In the genomic region with DNA sequence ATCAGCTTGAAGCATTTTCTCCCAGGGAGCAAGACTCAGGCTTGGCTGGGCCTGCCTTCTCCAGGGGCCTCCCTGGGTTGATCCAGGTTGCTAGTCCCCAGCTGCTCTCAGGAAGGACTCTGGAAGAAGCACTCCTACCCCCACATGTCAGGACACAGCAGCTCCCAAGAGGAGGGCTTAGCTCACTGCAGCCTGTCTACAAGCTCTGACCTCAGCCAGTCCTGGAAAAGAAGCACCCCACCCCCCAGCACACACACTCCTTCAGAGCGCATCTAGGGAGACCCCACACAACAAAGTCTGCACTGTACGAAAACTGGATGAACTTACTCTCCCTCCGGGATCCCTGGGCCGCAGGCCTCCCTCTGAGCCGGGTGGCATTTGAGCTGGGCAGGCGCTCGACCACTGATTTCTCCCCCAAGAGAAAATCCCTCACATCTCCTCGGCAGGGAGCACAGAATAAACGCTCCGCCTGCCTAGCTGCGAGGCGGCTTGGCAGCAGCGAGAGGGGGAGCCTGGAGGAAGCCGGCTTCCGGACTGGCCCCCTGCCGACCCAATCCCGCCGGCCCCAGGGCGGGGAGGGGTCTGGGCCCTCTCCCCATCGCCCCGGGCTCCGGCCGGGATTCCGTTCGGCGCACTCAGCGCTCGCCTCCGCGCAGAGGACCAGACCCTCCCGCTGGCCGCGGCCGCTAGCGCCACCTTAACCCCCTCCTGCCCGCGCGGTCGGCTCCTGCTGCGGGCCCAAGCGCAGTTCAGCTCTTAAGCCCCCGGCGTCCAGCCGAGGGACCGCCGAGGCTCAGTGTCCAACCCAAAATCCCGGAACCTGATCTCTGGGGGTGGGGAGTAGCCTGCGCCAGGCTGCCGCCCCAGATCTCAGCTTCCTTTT, we compare ENCODE assay signal across 8 cellular contexts. TPM values are rescaled to one million over a fixed set of nuclear protein-coding genes. Genes with fewer than 3 reads are reported as not detected.
DNase-seq lines count a peak whose midpoint lies in the region; ATAC-seq and TF ChIP-seq lines count a peak whose summit lies in the region.

Gene KCNA2 (minus strand): TSS at position 458 of the 883 bp plus-strand sequence. CDS start 1,576 bp downstream, outside the sequence.

- 0 to 7% methylated on average over 2 to 25 of the region's 49 CpGs for WGBS in upper lobe of left lung, 2 donors

- no peak within 1 kb of the TSS for H3K9ac ChIP-seq in mucosa of rectum (ENCODE audit: low read depth in 1 of 2, low read length in 2 of 2)

- H3K4me1 ChIP-seq in SJCRH30 (no peaks in the 10 kb centered on the region), mucosa of rectum (ENCODE audit: control insufficient read depth in 2 of 2, insufficient read depth in 2 of 2, low read length in 2 of 2) (peaks cover 3 to 10% of the 10 kb centered on the region in 2 donors), upper lobe of left lung (peaks cover 17 to 27% (median 20%) of the 10 kb centered on the region in 4 donors)

- H3K9me3 ChIP-seq in SJCRH30 (replicated peaks), result no peaks in the 10 kb centered on the region
- no peaks in the 10 kb centered on the region for H3K9me3 ChIP-seq in mucosa of rectum (ENCODE audit: control insufficient read depth in 2 of 2, low read length in 2 of 2)
- no peaks in the 10 kb centered on the region for H3K9me3 ChIP-seq in upper lobe of left lung

- peak; percentile 7 for ATAC-seq in activated CD4-positive, alpha-beta T cell treated with anti-CD3 and anti-CD28 coated beads for 36 hours
- peak in 1 of 2 donors; percentile 74 for ATAC-seq in upper lobe of left lung (ENCODE audit: low FRiP score in 2 of 2)
- ATAC-seq in HG02970 (IDR thresholded peaks at IDR 0.05; ENCODE audit: low FRiP score, unreplicated experiment), result no peak
- ATAC-seq in HG02870 (IDR thresholded peaks at IDR 0.05; ENCODE audit: unreplicated experiment), result no peak

- TF ChIP-seq POLR2A in upper lobe of left lung (IDR thresholded peaks at IDR 0.05), result no peak

- no peaks in the 10 kb centered on the region for H3K9me3 Mint-ChIP-seq in activated CD4-positive, alpha-beta T cell treated with anti-CD3 and anti-CD28 coated beads for 36 hours (ENCODE audit: low read depth)

- H3K36me3 ChIP-seq in SJCRH30 (no peaks in the 10 kb centered on the region), mucosa of rectum (ENCODE audit: control insufficient read depth in 2 of 2, insufficient read depth in 2 of 2, low read length in 2 of 2) (no peaks in the 10 kb centered on the region), upper lobe of left lung (no peaks in the 10 kb centered on the region)

- H3K4me3 ChIP-seq in SJCRH30 (peak within 1 kb of the TSS; percentile 3; the same call in 1 of the 2 replicates), epithelial cell of proximal tubule (ENCODE audit: low read depth, low read length) (peak within 1 kb of the TSS; percentile 11), mucosa of rectum (ENCODE audit: low read length in 2 of 2) (peak within 1 kb of the TSS; percentile 36 to 67), upper lobe of left lung (peak within 1 kb of the TSS; percentile 25 to 54 (median 46))

- H3K27me3 Mint-ChIP-seq in activated CD4-positive, alpha-beta T cell treated with anti-CD3 and anti-CD28 coated beads for 36 hours, result peaks cover 48% of the 10 kb centered on the region

- H3K27me3 ChIP-seq in SJCRH30 (peaks cover 20% of the 10 kb centered on the region), mucosa of rectum (ENCODE audit: control insufficient read depth in 2 of 2, insufficient read depth in 2 of 2, low read length in 2 of 2) (peaks cover 37 to 43% of the 10 kb centered on the region in 2 donors), upper lobe of left lung (peaks cover 0 to 35% (median 21%) of the 10 kb centered on the region in 4 donors)

- H3K4me3 Mint-ChIP-seq in activated CD4-positive, alpha-beta T cell treated with anti-CD3 and anti-CD28 coated beads for 36 hours, result peak within 1 kb of the TSS; percentile 68

- H3K27ac Mint-ChIP-seq in activated CD4-positive, alpha-beta T cell treated with anti-CD3 and anti-CD28 coated beads for 36 hours, result no peak within 1 kb of the TSS

- intact Hi-C loops in activated CD4-positive, alpha-beta T cell treated with anti-CD3 and anti-CD28 coated beads for 36 hours (cut with DNase I, micrococcal nuclease), result loop anchor here in 1 of 2 experiments (10.0 kb wide), 1 partner anchor 421 kb away; no protein-coding TSS in a partner anchor

- DNase-seq in activated CD4-positive, alpha-beta T cell treated with anti-CD3 and anti-CD28 coated beads for 36 hours, result peak; percentile 24
- no peak for DNase-seq in activated CD4-positive, alpha-beta T cell treated with anti-CD3 and anti-CD28 coated beads, Interleukin-2, amount 50 U/mL, for 4 hours
- DNase-seq in SJCRH30, result peak in 1 of 2 experiments; percentile 4
- DNase-seq in epithelial cell of proximal tubule (ENCODE audit: low read depth), result no peak
- peak in 1 of 2 donors; percentile 87 for DNase-seq in upper lobe of left lung

- H3K36me3 Mint-ChIP-seq in activated CD4-positive, alpha-beta T cell treated with anti-CD3 and anti-CD28 coated beads for 36 hours (ENCODE audit: low read depth), result no peaks in the 10 kb centered on the region

- CTCF ChIA-PET in activated CD4-positive, alpha-beta T cell treated with anti-CD3 and anti-CD28 coated beads for 36 hours (lab: Charles Lee), result interaction anchor here (0.6 to 4.9 kb wide), 22 partner anchors 8 to 181 kb away, joined by 3 to 27 read pairs (median 4); no protein-coding TSS in a partner anchor

- POLR2A ChIA-PET in activated CD4-positive, alpha-beta T cell treated with anti-CD3 and anti-CD28 coated beads for 36 hours (lab: Charles Lee), result interaction anchor here (0.5 to 0.6 kb wide), 2 partner anchors 264 to 439 kb away, joined by 3 to 6 read pairs; no protein-coding TSS in a partner anchor

- H3K27ac ChIP-seq in SJCRH30 (no peak within 1 kb of the TSS), mucosa of rectum (ENCODE audit: low read depth in 2 of 2, low read length in 2 of 2) (no peak within 1 kb of the TSS), upper lobe of left lung (no peak within 1 kb of the TSS)

- no peak for TF ChIP-seq EP300 in upper lobe of left lung (IDR thresholded peaks at IDR 0.05)

- no peak for TF ChIP-seq CTCF in epithelial cell of proximal tubule (conservative IDR thresholded peaks at IDR 0.05; ENCODE audit: low read depth, low read length)
- TF ChIP-seq CTCF in upper lobe of left lung (IDR thresholded peaks at IDR 0.05), result no peak

- peaks cover 8% of the 10 kb centered on the region for H3K4me1 Mint-ChIP-seq in activated CD4-positive, alpha-beta T cell treated with anti-CD3 and anti-CD28 coated beads for 36 hours

RNA-seq across cellular contexts. Expression of gene KCNA2, which starts in this region (rescaled TPM):
- total RNA-seq in activated CD4-positive, alpha-beta T cell treated with anti-CD3 and anti-CD28 coated beads for 36 hours, result under 1 TPM; 0.25 to 0.37 TPM
- total RNA-seq in SJCRH30 (2014; rRNA removed; shearing (Covaris generic)), result not detected in 2 replicates
- total RNA-seq in epithelial cell of proximal tubule, result not detected in 2 replicates
- under 1 TPM; under 0.01 to 0.77 (median 0.23) TPM for total RNA-seq in upper lobe of left lung

Comparison
In these comparisons a context has a peak if more than half of its experiments do, and no peak if none do; other contexts are left out.
1. Peak in DNase-seq and ATAC-seq in activated CD4-positive, alpha-beta T cell treated with anti-CD3 and anti-CD28 coated beads for 36 hours; RNA of the gene not detected or under 1 TPM.